ENCODE assay signal across 8 cellular contexts in the genomic region with DNA sequence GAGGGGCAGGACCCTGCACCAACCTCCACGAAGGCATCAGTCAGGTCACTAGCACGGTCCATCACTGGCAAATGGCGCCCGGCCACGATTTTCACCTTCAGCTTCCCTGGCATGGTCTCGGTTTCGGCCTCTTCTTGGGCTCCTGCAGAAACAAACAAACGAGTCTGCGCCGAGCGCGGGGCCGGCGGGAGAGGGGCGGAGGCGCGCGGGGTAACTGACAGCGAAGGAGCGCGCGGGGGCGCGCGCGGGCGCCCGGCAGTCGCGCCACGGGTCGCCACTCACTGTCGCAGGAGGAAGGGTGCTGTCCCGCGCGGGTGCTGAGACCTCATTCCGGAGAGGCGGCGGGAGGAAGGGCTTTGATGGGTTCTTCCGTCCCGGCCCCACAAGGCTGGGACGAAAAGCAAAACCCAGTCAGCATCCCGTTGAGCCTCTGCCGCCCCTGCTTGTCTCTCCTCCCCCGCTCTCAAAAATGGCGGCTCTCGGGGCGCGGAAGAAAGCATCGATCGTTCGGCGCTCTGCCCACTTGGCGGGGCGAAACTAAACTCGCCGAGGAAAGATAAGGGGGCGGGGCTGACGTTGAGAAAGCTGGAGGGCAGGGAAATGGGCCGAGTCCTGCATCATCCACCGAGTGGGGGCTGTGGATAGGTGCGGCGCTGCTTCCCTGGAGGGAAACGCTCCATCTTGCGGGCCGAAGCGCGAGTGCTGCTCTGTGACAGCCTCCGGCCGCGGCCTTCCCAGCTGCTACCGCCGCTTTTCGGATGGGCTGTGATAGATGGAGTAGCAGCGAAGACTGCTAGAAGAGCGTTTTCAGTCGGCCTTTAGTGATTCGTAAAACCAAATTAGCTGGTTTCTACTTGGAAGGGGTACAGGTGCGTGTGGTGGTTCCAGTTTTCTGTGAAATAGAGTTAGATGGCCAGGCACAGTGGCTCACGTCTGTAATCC. TPM values are rescaled to one million over a fixed set of nuclear protein-coding genes. Genes with fewer than 3 reads are reported as not detected.
DNase-seq lines count a peak whose midpoint lies in the region; ATAC-seq and TF ChIP-seq lines count a peak whose summit lies in the region.

A gene with protein sequence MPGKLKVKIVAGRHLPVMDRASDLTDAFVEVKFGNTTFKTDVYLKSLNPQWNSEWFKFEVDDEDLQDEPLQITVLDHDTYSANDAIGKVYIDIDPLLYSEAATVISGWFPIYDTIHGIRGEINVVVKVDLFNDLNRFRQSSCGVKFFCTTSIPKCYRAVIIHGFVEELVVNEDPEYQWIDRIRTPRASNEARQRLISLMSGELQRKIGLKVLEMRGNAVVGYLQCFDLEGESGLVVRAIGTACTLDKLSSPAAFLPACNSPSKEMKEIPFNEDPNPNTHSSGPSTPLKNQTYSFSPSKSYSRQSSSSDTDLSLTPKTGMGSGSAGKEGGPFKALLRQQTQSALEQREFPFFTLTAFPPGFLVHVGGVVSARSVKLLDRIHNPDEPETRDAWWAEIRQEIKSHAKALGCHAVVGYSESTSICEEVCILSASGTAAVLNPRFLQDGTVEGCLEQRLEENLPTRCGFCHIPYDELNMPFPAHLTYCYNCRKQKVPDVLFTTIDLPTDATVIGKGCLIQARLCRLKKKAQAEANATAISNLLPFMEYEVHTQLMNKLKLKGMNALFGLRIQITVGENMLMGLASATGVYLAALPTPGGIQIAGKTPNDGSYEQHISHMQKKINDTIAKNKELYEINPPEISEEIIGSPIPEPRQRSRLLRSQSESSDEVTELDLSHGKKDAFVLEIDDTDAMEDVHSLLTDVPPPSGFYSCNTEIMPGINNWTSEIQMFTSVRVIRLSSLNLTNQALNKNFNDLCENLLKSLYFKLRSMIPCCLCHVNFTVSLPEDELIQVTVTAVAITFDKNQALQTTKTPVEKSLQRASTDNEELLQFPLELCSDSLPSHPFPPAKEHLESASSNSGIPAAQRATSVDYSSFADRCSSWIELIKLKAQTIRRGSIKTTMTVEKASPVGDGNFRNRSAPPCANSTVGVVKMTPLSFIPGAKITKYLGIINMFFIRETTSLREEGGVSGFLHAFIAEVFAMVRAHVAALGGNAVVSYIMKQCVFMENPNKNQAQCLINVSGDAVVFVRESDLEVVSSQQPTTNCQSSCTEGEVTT (minus strand): TSS at position 505 of the 942 bp plus-strand sequence. CDS start 392 bp downstream, at position 113.

- peaks cover 6% of the 10 kb centered on the region for H3K9me3 Mint-ChIP-seq in nephron progenitor cell
- peaks cover 0 to 6% of the 10 kb centered on the region in 2 donors for H3K9me3 Mint-ChIP-seq in stimulated activated naive CD8-positive, alpha-beta T cell treated with anti-CD3 and anti-CD28 coated beads, Interleukin-15, amount 100 ng/mL, for 72 hours

- POLR2A ChIA-PET in RWPE1 (lab: Yijun Ruan, JAX; ENCODE audit: low non-redundant PET), result interaction anchor here (0.6 to 0.7 kb wide), 4 partner anchors 25 to 73 kb away, joined by 3 to 4 read pairs (median 3); no protein-coding TSS in a partner anchor

- peak within 1 kb of the TSS; percentile 94 for H3K27ac Mint-ChIP-seq in nephron progenitor cell
- H3K27ac Mint-ChIP-seq in stimulated activated naive CD8-positive, alpha-beta T cell treated with anti-CD3 and anti-CD28 coated beads, Interleukin-15, amount 100 ng/mL, for 72 hours, result peak within 1 kb of the TSS; percentile 97 to 99

- CTCF ChIA-PET in RWPE1 (lab: Yijun Ruan, JAX), result no interaction called here

- H3K4me3 ChIP-seq in fibroblast of the aortic adventitia (ENCODE audit: low read depth, low read length), result peak within 1 kb of the TSS; percentile 95

- peak; percentile 99 for DNase-seq in ELR (ENCODE audit: low read depth)
- DNase-seq in GOT3 (lab: John Stamatoyannopoulos, UW), result peak; percentile 79
- peak; percentile 85 for DNase-seq in RWPE1 (ENCODE audit: low spot score)
- DNase-seq in activated effector memory CD4-positive, alpha-beta T cell treated with Interleukin-2 at 50 U/mL for 16 hours, result peak; percentile 92
- DNase-seq in fibroblast of the aortic adventitia (ENCODE audit: low read depth), result peak; percentile 97
- DNase-seq in nephron progenitor cell, result peak; percentile 95
- peak; percentile 93 to 96 for DNase-seq in stimulated activated naive CD8-positive, alpha-beta T cell treated with anti-CD3 and anti-CD28 coated beads, Interleukin-15, amount 100 ng/mL, for 72 hours

- H3K27me3 Mint-ChIP-seq in nephron progenitor cell (ENCODE audit: low read depth, poor library complexity), result no peaks in the 10 kb centered on the region
- peaks cover 11% of the 10 kb centered on the region for H3K27me3 Mint-ChIP-seq in stimulated activated naive CD8-positive, alpha-beta T cell treated with anti-CD3 and anti-CD28 coated beads, Interleukin-15, amount 100 ng/mL, for 72 hours

- H3K4me3 Mint-ChIP-seq in nephron progenitor cell, result peak within 1 kb of the TSS; percentile 95
- peak within 1 kb of the TSS; percentile 95 for H3K4me3 Mint-ChIP-seq in stimulated activated naive CD8-positive, alpha-beta T cell treated with anti-CD3 and anti-CD28 coated beads, Interleukin-15, amount 100 ng/mL, for 72 hours

- H3K27ac ChIP-seq in RWPE1, result peak within 1 kb of the TSS; percentile 83

- peaks cover 35% of the 10 kb centered on the region for H3K4me1 Mint-ChIP-seq in nephron progenitor cell
- H3K4me1 Mint-ChIP-seq in stimulated activated naive CD8-positive, alpha-beta T cell treated with anti-CD3 and anti-CD28 coated beads, Interleukin-15, amount 100 ng/mL, for 72 hours, result peaks cover 33% of the 10 kb centered on the region

- ATAC-seq in stimulated activated naive CD8-positive, alpha-beta T cell treated with anti-CD3 and anti-CD28 coated beads, Interleukin-15, amount 100 ng/mL, for 72 hours, result peak; percentile 90

- TF ChIP-seq CTCF in LNCAP (IDR thresholded peaks at IDR 0.05) (peak; percentile 32; the same call in 1 of the 2 replicates), RWPE1 (conservative IDR thresholded peaks at IDR 0.05; ENCODE audit: low read depth) (peak; percentile 13; the same call in 1 of the 2 replicates), fibroblast of the aortic adventitia (IDR thresholded peaks at IDR 0.05; ENCODE audit: insufficient read depth, low read length) (peak; percentile 50), nephron progenitor cell (IDR thresholded peaks at IDR 0.05) (no peak)

- H3K36me3 Mint-ChIP-seq in nephron progenitor cell (ENCODE audit: low read depth), result peaks cover 27% of the 10 kb centered on the region

RNA-seq across cellular contexts. Expression of the gene that starts here (rescaled TPM):
- 24.5 and 31.2 TPM in 2 replicates for total RNA-seq in fibroblast of the aortic adventitia (ENCODE audit: low replicate concordance)

Comparison
In these comparisons a context has a peak if more than half of its experiments do, and no peak if none do; other contexts are left out.
1. Peak in every context shown above with its lines: DNase-seq, ATAC-seq, H3K4me3 ChIP-seq and H3K27ac ChIP-seq.